In the genomic region with DNA sequence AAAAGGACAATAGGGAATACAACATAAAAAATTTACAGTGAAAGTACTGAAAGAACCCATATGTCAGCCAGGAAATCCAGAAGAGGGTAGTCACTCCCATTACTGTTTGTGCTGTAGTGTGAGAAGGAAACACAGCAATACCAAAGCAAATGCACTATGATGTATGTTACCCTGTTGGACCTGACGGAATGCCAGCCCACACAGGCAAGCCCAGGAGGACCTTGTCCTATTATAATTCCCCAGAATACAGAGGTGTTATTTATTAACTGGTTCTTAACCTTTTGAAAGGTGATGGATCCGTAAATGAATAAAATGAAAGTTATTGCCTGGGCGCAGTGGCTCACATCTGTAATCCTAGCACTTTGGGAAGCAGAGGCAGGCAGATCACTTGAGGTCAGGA, we compare ENCODE assay signal across 16 cellular contexts.
"Had no signal": no experiment of that assay in that cellular context is flagged by ENCODE, and none has a peak within 500 bp of the region (broad histone marks: within the 10 kb centered on the region; RNA-seq: fewer than 3 reads in every experiment).

No MANE protein-coding gene starts in this region.

- H3K9me3 ChIP-seq: SJCRH30 had no signal

- H3K36me3 ChIP-seq: SJCRH30 had no signal

- H3K27ac ChIP-seq: KMS-11, SJCRH30 had no signal

- H3K4me1 ChIP-seq: SJCRH30 had no signal

- H3K9ac ChIP-seq: KMS-11 had no signal

- DNase-seq: Kasumi-1, MM.1S, NCI-H1092 treated with DMSO at 0.1 percent for 48 hours, NCI-H1436, NCI-H187, NCI-H2029, NCI-H2081 treated with DMSO at 0.1 percent for 48 hours, NCI-H2171, NCI-H524, NCI-H526 treated with DMSO at 0.1 percent for 48 hours, NCI-H748 treated with DMSO at 0.1 percent for 48 hours, PC-3, SHP77 treated with DMSO at 0.1 percent for 48 hours, SJCRH30 had no signal

- H3K4me3 ChIP-seq: K562, SJCRH30 had no signal
